Comparison of ENCODE assay signal across 8 cellular contexts in genomic region chr17:2391597-2392251, GRCh38. TPM values are rescaled to one million over a fixed set of nuclear protein-coding genes. Genes with fewer than 3 reads are reported as not detected.
DNase-seq lines count a peak whose midpoint lies in the region; TF ChIP-seq lines count a peak whose summit lies in the region.

No MANE protein-coding gene starts in this region.

- H3K4me1 ChIP-seq in BLaER1 treated with 17β-estradiol and CSF1 and Interleukin-3, amounts not matched to agents 10 nM and 100 nM = peaks cover 51 to 81% (median 69%) of the 10 kb centered on the region in 10 experiments
- H3K4me1 ChIP-seq in MM.1S (ENCODE audit: low read length) (peaks cover 9% of the 10 kb centered on the region; the same call in 1 of the 2 replicates), duodenal mucosa (ENCODE audit: control insufficient read depth in 1 of 2, insufficient read depth in 2 of 2, low read length in 2 of 2) (peaks cover 42 to 51% of the 10 kb centered on the region in 2 donors), neural progenitor cell (peaks cover 32% of the 10 kb centered on the region)

- peak overlapping the region; percentile 60 to 84 (median 70) for H3K4me3 ChIP-seq in BLaER1 treated with 17β-estradiol and CSF1 and Interleukin-3, amounts not matched to agents 10 nM and 100 nM
- H3K4me3 ChIP-seq in MM.1S (ENCODE audit: low read length) (peak overlapping the region; percentile 83), duodenal mucosa (ENCODE audit: low read depth in 1 of 2, low read length in 2 of 2) (peak overlapping the region; percentile 53 to 72), neural progenitor cell (peak overlapping the region; percentile 69)

- no peaks in the 10 kb centered on the region for H3K27me3 ChIP-seq in BLaER1 treated with 17β-estradiol and CSF1 and Interleukin-3, amounts not matched to agents 10 nM and 100 nM
- H3K27me3 ChIP-seq in MM.1S (replicated peaks; ENCODE audit: insufficient read depth, low read length) (no peaks in the 10 kb centered on the region), duodenal mucosa (ENCODE audit: control insufficient read depth in 1 of 2, insufficient read depth in 2 of 2, low read length in 2 of 2) (no peaks in the 10 kb centered on the region), neural progenitor cell (no peaks in the 10 kb centered on the region)

- no peaks in the 10 kb centered on the region for H3K9me3 Mint-ChIP-seq in neural progenitor cell

- H3K79me2 ChIP-seq in MM.1S (ENCODE audit: low read length) (peaks cover 58% of the 10 kb centered on the region), neural progenitor cell (ENCODE audit: low read depth) (peaks cover 41% of the 10 kb centered on the region)

- no peaks in the 10 kb centered on the region for H3K9me2 ChIP-seq in MM.1S (replicated peaks; ENCODE audit: insufficient read depth, low read length)

- peak overlapping the region; percentile 88 for H3K4me3 Mint-ChIP-seq in neural progenitor cell

- H3K36me3 ChIP-seq in BLaER1 treated with 17β-estradiol and CSF1 and Interleukin-3, amounts not matched to agents 10 nM and 100 nM = peaks cover 15 to 44% (median 28%) of the 10 kb centered on the region in 11 experiments; a peak in 21 of 22 replicates
- no peaks in the 10 kb centered on the region for H3K36me3 ChIP-seq in MM.1S (replicated peaks; ENCODE audit: insufficient read depth, low read length)
- H3K36me3 ChIP-seq in duodenal mucosa (ENCODE audit: control insufficient read depth in 1 of 2, insufficient read depth in 2 of 2, low read length in 2 of 2) = peaks cover 8 to 22% of the 10 kb centered on the region in 2 donors
- H3K36me3 ChIP-seq in neural progenitor cell = no peaks in the 10 kb centered on the region

- DNase-seq in MM.1S = no peak
- DNase-seq in neural progenitor cell (ENCODE audit: low spot score) = no peak
- DNase-seq in central memory CD4-positive, alpha-beta T cell = no peak
- DNase-seq in DMS153 treated with DMSO at 0.1 percent for 48 hours (lab: John Stamatoyannopoulos, UW; ENCODE audit: unreplicated experiment) = no peak
- no peak for DNase-seq in effector CD8-positive, alpha-beta T cell (lab: John Stamatoyannopoulos, UW)
- DNase-seq in amniotic stem cell (lab: John Stamatoyannopoulos, UW) = no peak

- H3K27ac Mint-ChIP-seq in neural progenitor cell = peak overlapping the region; percentile 66

- peaks cover 16% of the 10 kb centered on the region for H3K27me3 Mint-ChIP-seq in neural progenitor cell (ENCODE audit: insufficient read depth, low read depth)

- TF ChIP-seq CTCF in MM.1S (IDR thresholded peaks at IDR 0.05; ENCODE audit: low read length) (no peak), neural progenitor cell (IDR thresholded peaks at IDR 0.05) (no peak)

- H3F3A ChIP-seq in MM.1S (ENCODE audit: insufficient read depth, low read length) (peaks cover 16% of the 10 kb centered on the region), neural progenitor cell (ENCODE audit: low read depth) (peaks cover 37% of the 10 kb centered on the region)

- H3K9me3 ChIP-seq in BLaER1 treated with 17β-estradiol and CSF1 and Interleukin-3, amounts not matched to agents 10 nM and 100 nM (replicated peaks in 1 of 11) = no peaks in the 10 kb centered on the region
- H3K9me3 ChIP-seq in MM.1S (replicated peaks; ENCODE audit: insufficient read depth, low read length) (no peaks in the 10 kb centered on the region), duodenal mucosa (ENCODE audit: control insufficient read depth in 1 of 2, low read length in 2 of 2) (no peaks in the 10 kb centered on the region), neural progenitor cell (ENCODE audit: low read depth) (no peaks in the 10 kb centered on the region)

- H3K27ac ChIP-seq in BLaER1 treated with 17β-estradiol and CSF1 and Interleukin-3, amounts not matched to agents 10 nM and 100 nM = peak overlapping the region; percentile 96 to 100 (median 98)
- H3K27ac ChIP-seq in MM.1S (ENCODE audit: low read length) = peak overlapping the region; percentile 95
- peak overlapping the region; percentile 55 for H3K27ac ChIP-seq in duodenal mucosa (ENCODE audit: low read depth, low read length)
- H3K27ac ChIP-seq in neural progenitor cell = no peak overlapping the region

- H4K20me1 ChIP-seq in BLaER1 treated with 17β-estradiol and CSF1 and Interleukin-3, amounts not matched to agents 10 nM and 100 nM = peaks cover 3 to 48% (median 22%) of the 10 kb centered on the region in 11 experiments; a peak in 14 of 22 replicates
- no peaks in the 10 kb centered on the region for H4K20me1 ChIP-seq in MM.1S (ENCODE audit: insufficient read depth, low read length)
- H4K20me1 ChIP-seq in neural progenitor cell (ENCODE audit: low read depth) = peaks cover 58% of the 10 kb centered on the region

- H3K9ac ChIP-seq in BLaER1 treated with 17β-estradiol and CSF1 and Interleukin-3, amounts not matched to agents 10 nM and 100 nM = peak overlapping the region; percentile 96 to 100 (median 98)
- peak overlapping the region; percentile 92 for H3K9ac ChIP-seq in MM.1S (ENCODE audit: low read length)
- peak overlapping the region; percentile 65 to 84 for H3K9ac ChIP-seq in duodenal mucosa (ENCODE audit: low read depth in 1 of 2, low read length in 2 of 2)
- H3K9ac ChIP-seq in neural progenitor cell = no peak overlapping the region

- H3K4me2 ChIP-seq in BLaER1 treated with 17β-estradiol and CSF1 and Interleukin-3, amounts not matched to agents 10 nM and 100 nM = peak overlapping the region; percentile 93 to 100 (median 98)
- H3K4me2 ChIP-seq in MM.1S (ENCODE audit: low read depth, low read length) = peak overlapping the region; percentile 89
- H3K4me2 ChIP-seq in neural progenitor cell = peak overlapping the region; percentile 94

- H3K4me1 Mint-ChIP-seq in neural progenitor cell = peaks cover 64% of the 10 kb centered on the region

- H3K36me3 Mint-ChIP-seq in neural progenitor cell = peaks cover 10% of the 10 kb centered on the region

- H2AFZ ChIP-seq in MM.1S (ENCODE audit: low read length) = no peak overlapping the region
- no peak overlapping the region for H2AFZ ChIP-seq in neural progenitor cell (replicated peaks)

RNA-seq across cellular contexts. Expression of gene MNT, which starts 9.1 kb away (rescaled TPM):
- 2.2 and 11.1 TPM in 2 replicates for total RNA-seq in neural progenitor cell (ENCODE audit: low replicate concordance)

RNA-seq across cellular contexts. Expression of gene SGSM2, which starts 54.4 kb away (rescaled TPM):
- 39.0 and 70.7 TPM in 2 replicates for total RNA-seq in neural progenitor cell (ENCODE audit: low replicate concordance)

RNA-seq across cellular contexts. Expression of gene TSR1, which starts 55.5 kb away (rescaled TPM):
- 42.2 and 55.0 TPM in 2 replicates for total RNA-seq in neural progenitor cell (ENCODE audit: low replicate concordance)
